Comparison of ENCODE assay signal across 9 cellular contexts in genomic region chr5:174323878-174324281, GRCh38.
DNase-seq lines count a peak whose midpoint lies in the region; ATAC-seq and TF ChIP-seq lines count a peak whose summit lies in the region.
"Had no signal": no experiment of that assay in that cellular context is flagged by ENCODE, and none has a peak within 500 bp of the region (broad histone marks: within the 10 kb centered on the region; RNA-seq: fewer than 3 reads in every experiment).

No MANE protein-coding gene starts in this region.

- no peaks in the 10 kb centered on the region for H3K4me1 Mint-ChIP-seq in stimulated activated naive CD8-positive, alpha-beta T cell treated with anti-CD3 and anti-CD28 coated beads, Interleukin-15, amount 100 ng/mL, for 72 hours

- H3K36me3 ChIP-seq in transverse colon: no peaks in the 10 kb centered on the region

- no peaks in the 10 kb centered on the region for H3K9me3 ChIP-seq in transverse colon

- intact Hi-C loops in transverse colon (cut with DNase I; ENCODE audit: low total_unique reads): no loop called here

- 17 to 18% methylated on average over 1 to 4 of the region's 4 CpGs for WGBS in transverse colon (ENCODE audit: low coverage in 1 of 2), 2 donors

- in situ Hi-C loops in transverse colon (cut with MboI; ENCODE audit: low pct_ligation_motif_present in 1 of 4, low pct_unique_long_range_greater_than_20kb in 1 of 4, low sequenced_read_pairs in 3 of 4): loop anchor here (25.0 kb wide), 2 partner anchors 287 to 712 kb away; partner anchors contain the start of genes BOD1 (in 4 of the 4) and NSG2 (in 1 of the 4)

- no peak for TF ChIP-seq EP300 in transverse colon (IDR thresholded peaks at IDR 0.05; ENCODE audit: low read depth)

- DNase-seq in stimulated activated naive CD8-positive, alpha-beta T cell treated with anti-CD3 and anti-CD28 coated beads, Interleukin-15, amount 100 ng/mL, for 72 hours: no peak
- DNase-seq in stimulated activated naive CD8-positive, alpha-beta T cell treated with anti-CD3 and anti-CD28 coated beads, Interleukin-15, Interleukin-2, amounts not matched to agents 100 U/mL and 50 U/mL, for 24 hours: no peak
- DNase-seq in OCI-M1 (lab: John Stamatoyannopoulos, UW) (peak; percentile 3), fibroblast of villous mesenchyme (ENCODE audit: low read depth) (peak; percentile 26), HuH-7 (ENCODE audit: low spot score) (no peak), transverse colon (no peak)
- DNase-seq: naive B cell had no signal

- H3K4me3 Mint-ChIP-seq in stimulated activated naive CD8-positive, alpha-beta T cell treated with anti-CD3 and anti-CD28 coated beads, Interleukin-15, amount 100 ng/mL, for 72 hours: no peak overlapping the region
- H3K4me3 Mint-ChIP-seq: naive B cell had no signal

- TF ChIP-seq POLR2A in transverse colon (IDR thresholded peaks at IDR 0.05): no peak

- H3K27ac Mint-ChIP-seq in stimulated activated naive CD8-positive, alpha-beta T cell treated with anti-CD3 and anti-CD28 coated beads, Interleukin-15, amount 100 ng/mL, for 72 hours: no peak overlapping the region
- H3K27ac Mint-ChIP-seq: naive B cell had no signal

- no peak overlapping the region for H3K27ac ChIP-seq in transverse colon

- H3K27me3 Mint-ChIP-seq in stimulated activated naive CD8-positive, alpha-beta T cell treated with anti-CD3 and anti-CD28 coated beads, Interleukin-15, amount 100 ng/mL, for 72 hours: peaks cover 47% of the 10 kb centered on the region

- peak; percentile 47 for ATAC-seq in stimulated activated naive CD8-positive, alpha-beta T cell treated with anti-CD3 and anti-CD28 coated beads, Interleukin-15, amount 100 ng/mL, for 72 hours
- ATAC-seq in stimulated activated naive CD8-positive, alpha-beta T cell treated with anti-CD3 and anti-CD28 coated beads, Interleukin-15, Interleukin-2, amounts not matched to agents 100 U/mL and 50 U/mL, for 24 hours: no peak
- ATAC-seq in HG02981 (IDR thresholded peaks at IDR 0.05; ENCODE audit: unreplicated experiment): peak; percentile 82
- ATAC-seq in HG02759 (IDR thresholded peaks at IDR 0.05; ENCODE audit: unreplicated experiment): no peak

- H3K27me3 ChIP-seq in transverse colon: peaks cover 14% of the 10 kb centered on the region

- TF ChIP-seq CTCF in fibroblast of villous mesenchyme (IDR thresholded peaks at IDR 0.05; ENCODE audit: insufficient read depth, low read depth, low read length) (no peak), transverse colon (IDR thresholded peaks at IDR 0.05) (no peak)

- H3K4me3 ChIP-seq in fibroblast of villous mesenchyme (ENCODE audit: low read depth, low read length) (no peak overlapping the region), transverse colon (no peak overlapping the region)

- H3K4me1 ChIP-seq in transverse colon: no peaks in the 10 kb centered on the region

- H3K9me3 Mint-ChIP-seq in stimulated activated naive CD8-positive, alpha-beta T cell treated with anti-CD3 and anti-CD28 coated beads, Interleukin-15, amount 100 ng/mL, for 72 hours: no peaks in the 10 kb centered on the region

Comparison
In these comparisons a context has a peak if more than half of its experiments do, and no peak if none do; other contexts are left out.
1. ATAC-seq: peak in stimulated activated naive CD8-positive, alpha-beta T cell treated with anti-CD3 and anti-CD28 coated beads, Interleukin-15, amount 100 ng/mL, for 72 hours (single experiment) and HG02981 (single experiment); none in stimulated activated naive CD8-positive, alpha-beta T cell treated with anti-CD3 and anti-CD28 coated beads, Interleukin-15, Interleukin-2, amounts not matched to agents 100 U/mL and 50 U/mL, for 24 hours (single experiment) and HG02759 (single experiment).
2. DNase-seq: peak in OCI-M1 (single experiment) and fibroblast of villous mesenchyme (single experiment); none in stimulated activated naive CD8-positive, alpha-beta T cell treated with anti-CD3 and anti-CD28 coated beads, Interleukin-15, amount 100 ng/mL, for 72 hours (0 of 2), stimulated activated naive CD8-positive, alpha-beta T cell treated with anti-CD3 and anti-CD28 coated beads, Interleukin-15, Interleukin-2, amounts not matched to agents 100 U/mL and 50 U/mL, for 24 hours (single experiment), HuH-7 (single experiment) and transverse colon (single experiment).